25 cellular contexts compared by ENCODE assay signal in genomic region chr16:56362057-56362655, GRCh38.
DNase-seq lines count a peak whose midpoint lies in the region; ATAC-seq and TF ChIP-seq lines count a peak whose summit lies in the region.
"Had no signal": no experiment of that assay in that cellular context is flagged by ENCODE, and none has a peak within 500 bp of the region (broad histone marks: within the 10 kb centered on the region; RNA-seq: fewer than 3 reads in every experiment).

No MANE protein-coding gene starts in this region.

- H2AFZ ChIP-seq in osteoblast (ENCODE audit: low read length), result no peak overlapping the region
- H2AFZ ChIP-seq: parathyroid adenoma had no signal

- TF ChIP-seq CTCF in osteoblast (IDR thresholded peaks at IDR 0.05; ENCODE audit: extremely low read depth, low read depth, low read length) (no peak), natural killer cell (IDR thresholded peaks at IDR 0.05) (no peak)

- no peak for DNase-seq in T-helper 2 cell treated with Interferon-gamma antibody and Interleukin-4, amounts not matched to agents 5 μg/mL and 100 μg/mL, for 36 hours (ENCODE audit: low spot score)
- DNase-seq in T-helper 2 cell (no peak), H7 (peak; percentile 31), osteoblast (ENCODE audit: insufficient read length, low spot score, missing footprints) (peak; percentile 32), natural killer cell (no peak)
- no peak for DNase-seq in activated naive CD8-positive, alpha-beta T cell treated with anti-CD3 and anti-CD28 coated beads, Interleukin-2, amount 50 U/mL, for 24 hours
- DNase-seq: activated CD8-positive, alpha-beta memory T cell treated with anti-CD3 and anti-CD28 coated beads, Interleukin-2, amount 10 ng/mL, durations not matched to agents 7 days and 5 days; activated effector memory CD4-positive, alpha-beta T cell treated with Interleukin-2 at 50 U/mL for 16 hours; AML-193; body of pancreas; CD4-positive, alpha-beta memory T cell; DMS79 treated with DMSO at 0.1 percent for 48 hours; heart right ventricle; left colon; naive thymus-derived CD8-positive, alpha-beta T cell; NCI-H1105; NCI-H1930; NCI-H526 treated with DMSO at 0.1 percent for 48 hours; Peyer's patch; right cardiac atrium; upper lobe of right lung had no signal

- no peak overlapping the region for H3K27ac ChIP-seq in osteoblast (ENCODE audit: low read depth, low read length)
- H3K27ac ChIP-seq: body of pancreas, epithelial cell of prostate, heart right ventricle, parathyroid adenoma, Peyer's patch, upper lobe of right lung had no signal

- peaks cover 15% of the 10 kb centered on the region for H3K36me3 Mint-ChIP-seq in T-helper 2 cell treated with Interferon-gamma antibody and Interleukin-4, amounts not matched to agents 5 μg/mL and 100 μg/mL, for 36 hours (ENCODE audit: low read depth)
- peaks cover 5% of the 10 kb centered on the region for H3K36me3 Mint-ChIP-seq in activated naive CD8-positive, alpha-beta T cell treated with anti-CD3 and anti-CD28 coated beads, Interleukin-2, amount 50 U/mL, for 24 hours (ENCODE audit: low read depth)
- H3K36me3 Mint-ChIP-seq in natural killer cell, result no peaks in the 10 kb centered on the region

- H3K4me3 Mint-ChIP-seq in T-helper 2 cell treated with Interferon-gamma antibody and Interleukin-4, amounts not matched to agents 5 μg/mL and 100 μg/mL, for 36 hours, result no peak overlapping the region
- H3K4me3 Mint-ChIP-seq in activated naive CD8-positive, alpha-beta T cell treated with anti-CD3 and anti-CD28 coated beads, Interleukin-2, amount 50 U/mL, for 24 hours, result no peak overlapping the region
- no peak overlapping the region for H3K4me3 Mint-ChIP-seq in natural killer cell
- H3K4me3 Mint-ChIP-seq: activated CD8-positive, alpha-beta memory T cell treated with anti-CD3 and anti-CD28 coated beads, Interleukin-2, amount 10 ng/mL, durations not matched to agents 7 days and 5 days; CD4-positive, alpha-beta memory T cell; naive thymus-derived CD8-positive, alpha-beta T cell had no signal

- intact Hi-C loops in natural killer cell (cut with micrococcal nuclease), result no loop called here

- H3K36me3 ChIP-seq in H7 (replicated peaks; ENCODE audit: control insufficient read depth, insufficient read depth, low read length) (peaks cover 6% of the 10 kb centered on the region), osteoblast (ENCODE audit: insufficient read depth, low read length) (peaks cover 36% of the 10 kb centered on the region)

- no peaks in the 10 kb centered on the region for H3K79me2 ChIP-seq in osteoblast (ENCODE audit: insufficient read depth, low read length)

- ATAC-seq in activated naive CD8-positive, alpha-beta T cell treated with anti-CD3 and anti-CD28 coated beads, Interleukin-2, amount 50 U/mL, for 24 hours, result no peak
- ATAC-seq in esophagus mucosa, result no peak
- no peak for ATAC-seq in natural killer cell
- ATAC-seq in HG02571 (IDR thresholded peaks at IDR 0.05; ENCODE audit: unreplicated experiment), result no peak
- ATAC-seq: activated CD8-positive, alpha-beta memory T cell treated with anti-CD3 and anti-CD28 coated beads, Interleukin-2, amount 10 ng/mL, durations not matched to agents 7 days and 5 days; body of pancreas; heart right ventricle; left colon; naive thymus-derived CD8-positive, alpha-beta T cell; upper lobe of right lung had no signal

- H3K4me2 ChIP-seq in osteoblast (ENCODE audit: insufficient read depth, low read length), result no peak overlapping the region

- no peaks in the 10 kb centered on the region for H3K27me3 ChIP-seq in H7 (ENCODE audit: control insufficient read depth, insufficient read depth, low read length)
- H3K27me3 ChIP-seq in osteoblast (ENCODE audit: insufficient read depth, low read length), result no peaks in the 10 kb centered on the region
- H3K27me3 ChIP-seq: body of pancreas, heart right ventricle, Peyer's patch, upper lobe of right lung had no signal

- peaks cover 8% of the 10 kb centered on the region for H3K4me1 ChIP-seq in osteoblast (ENCODE audit: insufficient read depth, low read length)
- H3K4me1 ChIP-seq: parathyroid adenoma, Peyer's patch, upper lobe of right lung had no signal

- H3K27me3 Mint-ChIP-seq in T-helper 2 cell treated with Interferon-gamma antibody and Interleukin-4, amounts not matched to agents 5 μg/mL and 100 μg/mL, for 36 hours (ENCODE audit: low read depth), result no peaks in the 10 kb centered on the region
- no peaks in the 10 kb centered on the region for H3K27me3 Mint-ChIP-seq in activated naive CD8-positive, alpha-beta T cell treated with anti-CD3 and anti-CD28 coated beads, Interleukin-2, amount 50 U/mL, for 24 hours
- H3K27me3 Mint-ChIP-seq in natural killer cell (ENCODE audit: low read depth in 2 of 2), result no peaks in the 10 kb centered on the region
- H3K27me3 Mint-ChIP-seq: activated CD8-positive, alpha-beta memory T cell treated with anti-CD3 and anti-CD28 coated beads, Interleukin-2, amount 10 ng/mL, durations not matched to agents 7 days and 5 days; CD4-positive, alpha-beta memory T cell; naive thymus-derived CD8-positive, alpha-beta T cell had no signal

- peaks cover 11% of the 10 kb centered on the region for H3K4me1 Mint-ChIP-seq in T-helper 2 cell treated with Interferon-gamma antibody and Interleukin-4, amounts not matched to agents 5 μg/mL and 100 μg/mL, for 36 hours (ENCODE audit: low read depth)
- peaks cover 24% of the 10 kb centered on the region for H3K4me1 Mint-ChIP-seq in activated naive CD8-positive, alpha-beta T cell treated with anti-CD3 and anti-CD28 coated beads, Interleukin-2, amount 50 U/mL, for 24 hours
- peaks cover 0 to 3% of the 10 kb centered on the region in 2 donors for H3K4me1 Mint-ChIP-seq in natural killer cell

- no peaks in the 10 kb centered on the region for H3K9me3 Mint-ChIP-seq in T-helper 2 cell treated with Interferon-gamma antibody and Interleukin-4, amounts not matched to agents 5 μg/mL and 100 μg/mL, for 36 hours
- no peaks in the 10 kb centered on the region for H3K9me3 Mint-ChIP-seq in activated naive CD8-positive, alpha-beta T cell treated with anti-CD3 and anti-CD28 coated beads, Interleukin-2, amount 50 U/mL, for 24 hours
- H3K9me3 Mint-ChIP-seq in natural killer cell, result no peaks in the 10 kb centered on the region
- H3K9me3 Mint-ChIP-seq: CD4-positive, alpha-beta memory T cell; naive thymus-derived CD8-positive, alpha-beta T cell had no signal

- H3K4me3 ChIP-seq in H7 (ENCODE audit: insufficient read depth, low read depth, low read length) (no peak overlapping the region), osteoblast (ENCODE audit: insufficient read depth, low read length) (no peak overlapping the region)
- H3K4me3 ChIP-seq: body of pancreas, heart right ventricle, Peyer's patch, upper lobe of right lung had no signal

- peak overlapping the region; percentile 39 for H3K27ac Mint-ChIP-seq in T-helper 2 cell treated with Interferon-gamma antibody and Interleukin-4, amounts not matched to agents 5 μg/mL and 100 μg/mL, for 36 hours
- H3K27ac Mint-ChIP-seq in activated naive CD8-positive, alpha-beta T cell treated with anti-CD3 and anti-CD28 coated beads, Interleukin-2, amount 50 U/mL, for 24 hours, result peak overlapping the region; percentile 46
- peak overlapping the region in 1 of 2 donors; percentile 44 for H3K27ac Mint-ChIP-seq in natural killer cell
- H3K27ac Mint-ChIP-seq: activated CD8-positive, alpha-beta memory T cell treated with anti-CD3 and anti-CD28 coated beads, Interleukin-2, amount 10 ng/mL, durations not matched to agents 7 days and 5 days had no signal

- no peaks in the 10 kb centered on the region for H4K20me1 ChIP-seq in osteoblast (ENCODE audit: insufficient read depth, low read length)

- H3K9me3 ChIP-seq in osteoblast (ENCODE audit: low read depth, low read length), result no peaks in the 10 kb centered on the region
- H3K9me3 ChIP-seq: body of pancreas, heart right ventricle, Peyer's patch, upper lobe of right lung had no signal

Comparison
In these comparisons a context has a peak if more than half of its experiments do, and no peak if none do; other contexts are left out.
1. DNase-seq: peak in H7 (single experiment) and osteoblast (single experiment); none in T-helper 2 cell treated with Interferon-gamma antibody and Interleukin-4, amounts not matched to agents 5 μg/mL and 100 μg/mL, for 36 hours (single experiment), T-helper 2 cell (0 of 5), activated naive CD8-positive, alpha-beta T cell treated with anti-CD3 and anti-CD28 coated beads, Interleukin-2, amount 50 U/mL, for 24 hours (single experiment) and natural killer cell (single experiment).